Comparison of ENCODE assay signal across 9 cellular contexts in genomic region chr9:89418882-89419641, GRCh38.
DNase-seq lines count a peak whose midpoint lies in the region; ATAC-seq and TF ChIP-seq lines count a peak whose summit lies in the region.
"Had no signal": no experiment of that assay in that cellular context is flagged by ENCODE, and none has a peak within 500 bp of the region (broad histone marks: within the 10 kb centered on the region; RNA-seq: fewer than 3 reads in every experiment).

No MANE protein-coding gene starts in this region.

- peak overlapping the region in 5 of 10 experiments; percentile 1 to 38 (median 28); a peak in 3 of 20 replicates for H3K4me3 ChIP-seq in BLaER1 treated with 17β-estradiol and CSF1 and Interleukin-3, amounts not matched to agents 10 nM and 100 nM
- no peak overlapping the region for H3K4me3 ChIP-seq in SU-DHL-6 (ENCODE audit: insufficient read depth, low read length, poor library complexity, severe bottlenecking)
- H3K4me3 ChIP-seq: A549 had no signal

- no peaks in the 10 kb centered on the region for H3K9me2 ChIP-seq in SU-DHL-6 (replicated peaks; ENCODE audit: insufficient read depth, low read length)

- no peak for TF ChIP-seq CTCF in SU-DHL-6 (IDR thresholded peaks at IDR 0.05; ENCODE audit: insufficient read depth, low read length, poor library complexity, severe bottlenecking)
- TF ChIP-seq CTCF in foreskin keratinocyte (conservative IDR thresholded peaks at IDR 0.05) = no peak

- no peaks in the 10 kb centered on the region for H3F3A ChIP-seq in SU-DHL-6 (ENCODE audit: insufficient read depth)

- no peaks in the 10 kb centered on the region for H3K27me3 ChIP-seq in BLaER1 treated with 17β-estradiol and CSF1 and Interleukin-3, amounts not matched to agents 10 nM and 100 nM
- H3K27me3 ChIP-seq in SU-DHL-6 (ENCODE audit: low read length) (no peaks in the 10 kb centered on the region), foreskin keratinocyte (no peaks in the 10 kb centered on the region)

- H3K27me3 Mint-ChIP-seq in activated naive CD8-positive, alpha-beta T cell treated with anti-CD3 and anti-CD28 coated beads, Interleukin-2, amount 10 ng/mL, durations not matched to agents 7 days and 5 days = no peaks in the 10 kb centered on the region

- peak overlapping the region; percentile 68 to 90 (median 85) for H3K4me2 ChIP-seq in BLaER1 treated with 17β-estradiol and CSF1 and Interleukin-3, amounts not matched to agents 10 nM and 100 nM
- H3K4me2 ChIP-seq in SU-DHL-6 (ENCODE audit: low read depth, low read length, poor library complexity, severe bottlenecking) = peak overlapping the region; percentile 9
- H3K4me2 ChIP-seq: A549 had no signal

- H3K9me3 Mint-ChIP-seq in activated naive CD8-positive, alpha-beta T cell treated with anti-CD3 and anti-CD28 coated beads, Interleukin-2, amount 10 ng/mL, durations not matched to agents 7 days and 5 days = peaks cover 2% of the 10 kb centered on the region

- peak; percentile 65 for ATAC-seq in GM21723 (IDR thresholded peaks at IDR 0.05; ENCODE audit: unreplicated experiment)
- peak; percentile 68 for ATAC-seq in activated naive CD8-positive, alpha-beta T cell treated with anti-CD3 and anti-CD28 coated beads, Interleukin-2, amount 10 ng/mL, durations not matched to agents 7 days and 5 days (ENCODE audit: low read depth)
- ATAC-seq in foreskin keratinocyte = no peak
- ATAC-seq: A549 had no signal

- POLR2A ChIA-PET in activated naive CD8-positive, alpha-beta T cell treated with anti-CD3 and anti-CD28 coated beads, Interleukin-2, amount 10 ng/mL, durations not matched to agents 7 days and 5 days (lab: Charles Lee) = interaction anchor here (0.6 to 1.5 kb wide), 4 partner anchors 7 to 46 kb away, joined by 3 to 9 read pairs (median 8); no protein-coding TSS in a partner anchor

- H3K79me2 ChIP-seq in SU-DHL-6 (ENCODE audit: insufficient read depth, low read length) = no peaks in the 10 kb centered on the region

- H4K20me1 ChIP-seq in BLaER1 treated with 17β-estradiol and CSF1 and Interleukin-3, amounts not matched to agents 10 nM and 100 nM = peaks cover 0 to 83% (median 9%) of the 10 kb centered on the region in 11 experiments; a peak in 8 of 22 replicates
- H4K20me1 ChIP-seq in SU-DHL-6 (ENCODE audit: low read depth, low read length) = no peaks in the 10 kb centered on the region

- peak; percentile 73 for DNase-seq in activated naive CD8-positive, alpha-beta T cell treated with anti-CD3 and anti-CD28 coated beads, Interleukin-2, amount 10 ng/mL, durations not matched to agents 7 days and 5 days
- peak; percentile 84 for DNase-seq in stimulated activated CD8-positive, alpha-beta memory T cell treated with anti-CD3 and anti-CD28 coated beads, Interleukin-4, amount 100 ng/mL, for 48 hours
- DNase-seq in SKM-1 treated with dmso at 0.1 percent for 144 hours (lab: John Stamatoyannopoulos, UW; ENCODE audit: unreplicated experiment) (no peak), foreskin keratinocyte (no peak), NCI-H1436 (lab: John Stamatoyannopoulos, UW) (no peak)

- H3K9me3 ChIP-seq in BLaER1 treated with 17β-estradiol and CSF1 and Interleukin-3, amounts not matched to agents 10 nM and 100 nM (replicated peaks in 1 of 11) = peaks cover 0 to 11% (median 0%) of the 10 kb centered on the region in 11 experiments; a peak in 9 of 22 replicates
- H3K9me3 ChIP-seq in SU-DHL-6 (ENCODE audit: insufficient read depth, low read length) = no peaks in the 10 kb centered on the region
- H3K9me3 ChIP-seq: A549 had no signal

- H3K4me3 Mint-ChIP-seq in activated naive CD8-positive, alpha-beta T cell treated with anti-CD3 and anti-CD28 coated beads, Interleukin-2, amount 10 ng/mL, durations not matched to agents 7 days and 5 days = peak overlapping the region; percentile 72

- H3K9ac ChIP-seq in BLaER1 treated with 17β-estradiol and CSF1 and Interleukin-3, amounts not matched to agents 10 nM and 100 nM = peak overlapping the region in 9 of 11 experiments; percentile 19 to 62 (median 43); a peak in 17 of 22 replicates
- no peak overlapping the region for H3K9ac ChIP-seq in SU-DHL-6 (ENCODE audit: low read length)

- H2AFZ ChIP-seq in SU-DHL-6 (ENCODE audit: low read depth, low read length, severe bottlenecking) = no peak overlapping the region

- peak overlapping the region; percentile 89 for H3K27ac Mint-ChIP-seq in activated naive CD8-positive, alpha-beta T cell treated with anti-CD3 and anti-CD28 coated beads, Interleukin-2, amount 10 ng/mL, durations not matched to agents 7 days and 5 days

- peaks cover 75% of the 10 kb centered on the region for H3K4me1 Mint-ChIP-seq in activated naive CD8-positive, alpha-beta T cell treated with anti-CD3 and anti-CD28 coated beads, Interleukin-2, amount 10 ng/mL, durations not matched to agents 7 days and 5 days

- peaks cover 0 to 37% (median 13%) of the 10 kb centered on the region in 11 experiments; a peak in 9 of 22 replicates for H3K36me3 ChIP-seq in BLaER1 treated with 17β-estradiol and CSF1 and Interleukin-3, amounts not matched to agents 10 nM and 100 nM
- no peaks in the 10 kb centered on the region for H3K36me3 ChIP-seq in SU-DHL-6 (ENCODE audit: low read length)

- H3K4me1 ChIP-seq in BLaER1 treated with 17β-estradiol and CSF1 and Interleukin-3, amounts not matched to agents 10 nM and 100 nM = peaks cover 38 to 67% (median 60%) of the 10 kb centered on the region in 10 experiments
- H3K4me1 ChIP-seq in foreskin keratinocyte = no peaks in the 10 kb centered on the region
- H3K4me1 ChIP-seq: A549 had no signal

- peaks cover 44% of the 10 kb centered on the region for H3K36me3 Mint-ChIP-seq in activated naive CD8-positive, alpha-beta T cell treated with anti-CD3 and anti-CD28 coated beads, Interleukin-2, amount 10 ng/mL, durations not matched to agents 7 days and 5 days

- H3K27ac ChIP-seq in BLaER1 treated with 17β-estradiol and CSF1 and Interleukin-3, amounts not matched to agents 10 nM and 100 nM = peak overlapping the region in 9 of 11 experiments; percentile 26 to 71 (median 63); a peak in 15 of 22 replicates
- H3K27ac ChIP-seq in SU-DHL-6 (ENCODE audit: low read depth, low read length) (no peak overlapping the region), foreskin keratinocyte (no peak overlapping the region)
- H3K27ac ChIP-seq: A549 had no signal

Comparison
In these comparisons a context has a peak if more than half of its experiments do, and no peak if none do; other contexts are left out.
1. H3K27ac ChIP-seq: peak in BLaER1 treated with 17β-estradiol and CSF1 and Interleukin-3, amounts not matched to agents 10 nM and 100 nM (9 of 11); none in SU-DHL-6 (single experiment) and foreskin keratinocyte (single experiment).
2. DNase-seq: peak in activated naive CD8-positive, alpha-beta T cell treated with anti-CD3 and anti-CD28 coated beads, Interleukin-2, amount 10 ng/mL, durations not matched to agents 7 days and 5 days (single experiment) and stimulated activated CD8-positive, alpha-beta memory T cell treated with anti-CD3 and anti-CD28 coated beads, Interleukin-4, amount 100 ng/mL, for 48 hours (single experiment); none in SKM-1 treated with dmso at 0.1 percent for 144 hours (single experiment), foreskin keratinocyte (0 of 2) and NCI-H1436 (single experiment).